Comparison of ENCODE assay signal across 14 cellular contexts in genomic region chr17:72420775-72421127, GRCh38.
DNase-seq lines count a peak whose midpoint lies in the region; ATAC-seq and TF ChIP-seq lines count a peak whose summit lies in the region.
"Had no signal": no experiment of that assay in that cellular context is flagged by ENCODE, and none has a peak within 500 bp of the region (broad histone marks: within the 10 kb centered on the region; RNA-seq: fewer than 3 reads in every experiment).

No MANE protein-coding gene starts in this region.

- H3K79me2 ChIP-seq in ACC112 (ENCODE audit: control insufficient read depth, insufficient read depth, low read length, unreplicated experiment) = no peaks in the 10 kb centered on the region
- peaks cover 87% of the 10 kb centered on the region for H3K79me2 ChIP-seq in MM.1S (ENCODE audit: low read length)
- H3K79me2 ChIP-seq in osteoblast (ENCODE audit: insufficient read depth, low read length) = no peaks in the 10 kb centered on the region

- H3K4me3 ChIP-seq in ACC112 (ENCODE audit: low read depth, low read length) (no peak overlapping the region), MM.1S (ENCODE audit: low read length) (no peak overlapping the region), osteoblast (ENCODE audit: insufficient read depth, low read length) (no peak overlapping the region)
- H3K4me3 ChIP-seq: skin epidermis had no signal

- DNase-seq in MM.1S = no peak
- no peak for DNase-seq in chondrocyte (ENCODE audit: low spot score)
- no peak for DNase-seq in osteoblast (ENCODE audit: insufficient read length, low spot score, missing footprints)
- no peak for DNase-seq in NCI-H446 (lab: John Stamatoyannopoulos, UW)
- DNase-seq in activated naive CD4-positive, alpha-beta T cell treated with anti-CD3 and anti-CD28 coated beads, Interleukin-2, amount 50 U/mL, for 72 hours (ENCODE audit: low spot score in 2 of 2) = no peak
- no peak for DNase-seq in activated CD4-positive, CD25-positive, alpha-beta regulatory T cell treated with anti-CD3 and anti-CD28 coated beads, Interleukin-2, amount 50 U/mL, for 72 hours
- no peak for DNase-seq in stimulated activated effector memory CD8-positive, alpha-beta T cell treated with anti-CD3 and anti-CD28 coated beads, Interleukin-12 subunit alpha, Interleukin-12 subunit beta, amount 100 ng/mL, for 72 hours (ENCODE audit: low spot score in 2 of 2)
- DNase-seq: activated naive CD4-positive, alpha-beta T cell treated with anti-CD3 and anti-CD28 coated beads, Interleukin-2, amount 50 U/mL, for 16 hours; central memory CD4-positive, alpha-beta T cell; erythroblast; NCI-H2227 treated with DMSO at 0.1 percent for 48 hours; T-cell had no signal

- peaks cover 34% of the 10 kb centered on the region for H3K4me1 ChIP-seq in ACC112 (ENCODE audit: control insufficient read depth, insufficient read depth, low read length, unreplicated experiment)
- peaks cover 38% of the 10 kb centered on the region for H3K4me1 ChIP-seq in MM.1S (ENCODE audit: low read length)
- H3K4me1 ChIP-seq in osteoblast (ENCODE audit: insufficient read depth, low read length) = peaks cover 44% of the 10 kb centered on the region

- peaks cover 16% of the 10 kb centered on the region for H3K36me3 Mint-ChIP-seq in chondrocyte (ENCODE audit: low read depth)
- peaks cover 6 to 11% of the 10 kb centered on the region in 2 donors for H3K36me3 Mint-ChIP-seq in activated naive CD4-positive, alpha-beta T cell treated with anti-CD3 and anti-CD28 coated beads, Interleukin-2, amount 50 U/mL, for 72 hours
- no peaks in the 10 kb centered on the region for H3K36me3 Mint-ChIP-seq in stimulated activated effector memory CD8-positive, alpha-beta T cell treated with anti-CD3 and anti-CD28 coated beads, Interleukin-12 subunit alpha, Interleukin-12 subunit beta, amount 100 ng/mL, for 72 hours

- H3K36me3 ChIP-seq in ACC112 (ENCODE audit: insufficient read depth, low read length) = peaks cover 11% of the 10 kb centered on the region
- peaks cover 12% of the 10 kb centered on the region; the same call in 1 of the 2 replicates for H3K36me3 ChIP-seq in MM.1S (replicated peaks; ENCODE audit: insufficient read depth, low read length)
- no peaks in the 10 kb centered on the region for H3K36me3 ChIP-seq in osteoblast (ENCODE audit: insufficient read depth, low read length)

- H4K20me1 ChIP-seq in MM.1S (ENCODE audit: insufficient read depth, low read length) (no peaks in the 10 kb centered on the region), osteoblast (ENCODE audit: insufficient read depth, low read length) (peaks cover 4% of the 10 kb centered on the region)

- no peaks in the 10 kb centered on the region for H3K27me3 Mint-ChIP-seq in chondrocyte (ENCODE audit: low read depth)
- H3K27me3 Mint-ChIP-seq: T-cell had no signal

- H3K9me3 ChIP-seq in MM.1S (replicated peaks; ENCODE audit: insufficient read depth, low read length) = no peaks in the 10 kb centered on the region
- H3K9me3 ChIP-seq in osteoblast (ENCODE audit: low read depth, low read length) = peaks cover 2% of the 10 kb centered on the region

- peak overlapping the region; percentile 94 for H3K27ac Mint-ChIP-seq in chondrocyte (ENCODE audit: unreplicated experiment)
- H3K27ac Mint-ChIP-seq in activated naive CD4-positive, alpha-beta T cell treated with anti-CD3 and anti-CD28 coated beads, Interleukin-2, amount 50 U/mL, for 72 hours = peak overlapping the region in 1 of 2 donors; percentile 36
- H3K27ac Mint-ChIP-seq in stimulated activated effector memory CD8-positive, alpha-beta T cell treated with anti-CD3 and anti-CD28 coated beads, Interleukin-12 subunit alpha, Interleukin-12 subunit beta, amount 100 ng/mL, for 72 hours = no peak overlapping the region
- H3K27ac Mint-ChIP-seq: T-cell had no signal

- peak overlapping the region; percentile 66 for H3K9ac ChIP-seq in MM.1S (ENCODE audit: low read length)

- peaks cover 48% of the 10 kb centered on the region for H3K4me1 Mint-ChIP-seq in chondrocyte (ENCODE audit: low read depth)
- H3K4me1 Mint-ChIP-seq in stimulated activated effector memory CD8-positive, alpha-beta T cell treated with anti-CD3 and anti-CD28 coated beads, Interleukin-12 subunit alpha, Interleukin-12 subunit beta, amount 100 ng/mL, for 72 hours = peaks cover 4% of the 10 kb centered on the region

- no peak overlapping the region for H2AFZ ChIP-seq in ACC112 (ENCODE audit: low read length, unreplicated experiment)
- no peak overlapping the region for H2AFZ ChIP-seq in MM.1S (ENCODE audit: low read length)
- H2AFZ ChIP-seq in osteoblast (ENCODE audit: low read length) = no peak overlapping the region

- H3K27me3 ChIP-seq in ACC112 (ENCODE audit: insufficient read depth, low read length) (no peaks in the 10 kb centered on the region), MM.1S (replicated peaks; ENCODE audit: insufficient read depth, low read length) (no peaks in the 10 kb centered on the region), osteoblast (ENCODE audit: insufficient read depth, low read length) (no peaks in the 10 kb centered on the region)

- H3K4me2 ChIP-seq in MM.1S (ENCODE audit: low read depth, low read length) = 0 out of 2 replicates have a peak overlapping the region, but pooled peaks have one; percentile 15
- H3K4me2 ChIP-seq in osteoblast (ENCODE audit: insufficient read depth, low read length) = peak overlapping the region; percentile 5

- H3F3A ChIP-seq in MM.1S (ENCODE audit: insufficient read depth, low read length) = peaks cover 31% of the 10 kb centered on the region

- peak overlapping the region; percentile 94 for H3K27ac ChIP-seq in ACC112 (ENCODE audit: low read depth, low read length)
- peak overlapping the region; percentile 96 for H3K27ac ChIP-seq in MM.1S (ENCODE audit: low read length)
- H3K27ac ChIP-seq in osteoblast (ENCODE audit: low read depth, low read length) = peak overlapping the region; percentile 72

- TF ChIP-seq CTCF in MM.1S (IDR thresholded peaks at IDR 0.05; ENCODE audit: low read length) = no peak
- no peak for TF ChIP-seq CTCF in chondrocyte (IDR thresholded peaks at IDR 0.05)
- TF ChIP-seq CTCF in osteoblast (IDR thresholded peaks at IDR 0.05; ENCODE audit: extremely low read depth, low read depth, low read length) = no peak

- H3K9me3 Mint-ChIP-seq in chondrocyte (ENCODE audit: low read depth) = peaks cover 16% of the 10 kb centered on the region
- peaks cover 11 to 14% of the 10 kb centered on the region in 2 donors for H3K9me3 Mint-ChIP-seq in activated naive CD4-positive, alpha-beta T cell treated with anti-CD3 and anti-CD28 coated beads, Interleukin-2, amount 50 U/mL, for 72 hours
- peaks cover 11% of the 10 kb centered on the region for H3K9me3 Mint-ChIP-seq in stimulated activated effector memory CD8-positive, alpha-beta T cell treated with anti-CD3 and anti-CD28 coated beads, Interleukin-12 subunit alpha, Interleukin-12 subunit beta, amount 100 ng/mL, for 72 hours

- no peak for ATAC-seq in activated naive CD4-positive, alpha-beta T cell treated with anti-CD3 and anti-CD28 coated beads, Interleukin-2, amount 50 U/mL, for 72 hours
- no peak for ATAC-seq in stimulated activated effector memory CD8-positive, alpha-beta T cell treated with anti-CD3 and anti-CD28 coated beads, Interleukin-12 subunit alpha, Interleukin-12 subunit beta, amount 100 ng/mL, for 72 hours
- ATAC-seq: T-cell had no signal

- no peak overlapping the region for H3K4me3 Mint-ChIP-seq in chondrocyte (ENCODE audit: unreplicated experiment)
- no peak overlapping the region for H3K4me3 Mint-ChIP-seq in stimulated activated effector memory CD8-positive, alpha-beta T cell treated with anti-CD3 and anti-CD28 coated beads, Interleukin-12 subunit alpha, Interleukin-12 subunit beta, amount 100 ng/mL, for 72 hours
- H3K4me3 Mint-ChIP-seq: T-cell had no signal

- no peaks in the 10 kb centered on the region for H3K9me2 ChIP-seq in MM.1S (replicated peaks; ENCODE audit: insufficient read depth, low read length)
